Comparison of ENCODE assay signal across 8 cellular contexts in genomic region chr14:100417466-100417865, GRCh38. TPM values are rescaled to one million over a fixed set of nuclear protein-coding genes. Genes with fewer than 3 reads are reported as not detected.
A peak's percentile ranks its signal among the peaks of the same experiment; 100 is the strongest.
DNase-seq lines count a peak whose midpoint lies in the region; ATAC-seq, FAIRE-seq and TF ChIP-seq lines count a peak whose summit lies in the region.

No MANE protein-coding gene starts in this region.

- H3K4me3 ChIP-seq in AG04449 (ENCODE audit: low read depth, low read length) (no peak overlapping the region), astrocyte (ENCODE audit: insufficient read depth, low read depth, low read length) (no peak overlapping the region), hepatocyte (no peak overlapping the region)
- H3K4me3 ChIP-seq in CD4-positive, alpha-beta memory T cell (ENCODE audit: low read length in 2 of 2) = no peak overlapping the region

- no peak overlapping the region for H2AFZ ChIP-seq in astrocyte (ENCODE audit: low read depth, low read length)
- no peak overlapping the region for H2AFZ ChIP-seq in hepatocyte

- H3K27ac Mint-ChIP-seq in astrocyte (ENCODE audit: unreplicated experiment) = peak overlapping the region; percentile 64
- no peak overlapping the region for H3K27ac Mint-ChIP-seq in naive thymus-derived CD8-positive, alpha-beta T cell
- no peak overlapping the region for H3K27ac Mint-ChIP-seq in CD4-positive, alpha-beta memory T cell

- peaks cover 20% of the 10 kb centered on the region for H3K4me1 ChIP-seq in astrocyte (ENCODE audit: insufficient read depth, low read length)
- H3K4me1 ChIP-seq in hepatocyte (ENCODE audit: insufficient read depth) = peaks cover 10% of the 10 kb centered on the region
- no peaks in the 10 kb centered on the region for H3K4me1 ChIP-seq in CD4-positive, alpha-beta memory T cell (ENCODE audit: insufficient read depth, low read length)

- H3K27me3 Mint-ChIP-seq in astrocyte (ENCODE audit: low read depth, unreplicated experiment) = no peaks in the 10 kb centered on the region
- H3K27me3 Mint-ChIP-seq in naive thymus-derived CD8-positive, alpha-beta T cell = no peaks in the 10 kb centered on the region
- H3K27me3 Mint-ChIP-seq in CD4-positive, alpha-beta memory T cell = no peaks in the 10 kb centered on the region

- POLR2A ChIA-PET in AG04449 (lab: Yijun Ruan, JAX) = interaction anchor here (0.6 to 1.4 kb wide), 6 partner anchors 9 to 409 kb away, joined by 3 to 5 read pairs (median 4); partner anchors contain the start of gene MEG3
- POLR2A ChIA-PET in naive thymus-derived CD8-positive, alpha-beta T cell (lab: Charles Lee) = no interaction called here
- POLR2A ChIA-PET in CD4-positive, alpha-beta memory T cell (lab: Charles Lee; ENCODE audit: partially characterized antibody) = no interaction called here

- H3K9me3 ChIP-seq in astrocyte (ENCODE audit: insufficient read depth, low read depth, low read length) = no peaks in the 10 kb centered on the region
- no peaks in the 10 kb centered on the region for H3K9me3 ChIP-seq in hepatocyte (ENCODE audit: low read depth)
- H3K9me3 ChIP-seq in CD4-positive, alpha-beta memory T cell (ENCODE audit: control insufficient read depth in 1 of 2, low read length in 2 of 2) = no peaks in the 10 kb centered on the region

- H3K36me3 Mint-ChIP-seq in astrocyte (ENCODE audit: low read depth, unreplicated experiment) = peaks cover 2% of the 10 kb centered on the region
- H3K36me3 Mint-ChIP-seq in naive thymus-derived CD8-positive, alpha-beta T cell = peaks cover 0 to 2% (median 0%) of the 10 kb centered on the region in 3 donors
- H3K36me3 Mint-ChIP-seq in CD4-positive, alpha-beta memory T cell = peaks cover 0 to 4% of the 10 kb centered on the region in 2 donors

- no peak overlapping the region for H3K4me3 Mint-ChIP-seq in astrocyte (ENCODE audit: unreplicated experiment)
- no peak overlapping the region for H3K4me3 Mint-ChIP-seq in naive thymus-derived CD8-positive, alpha-beta T cell
- H3K4me3 Mint-ChIP-seq in CD4-positive, alpha-beta memory T cell = no peak overlapping the region

- no peaks in the 10 kb centered on the region for H3K9me2 ChIP-seq in hepatocyte (replicated peaks; ENCODE audit: insufficient read depth)

- peak overlapping the region; percentile 61 for H3K9ac ChIP-seq in astrocyte (ENCODE audit: low read length)

- peak overlapping the region; percentile 69 for H3K27ac ChIP-seq in astrocyte (ENCODE audit: low read depth, low read length)
- peak overlapping the region; percentile 60 for H3K27ac ChIP-seq in hepatocyte
- no peak overlapping the region for H3K27ac ChIP-seq in CD4-positive, alpha-beta memory T cell (ENCODE audit: low read depth, low read length)

- H3K27me3 ChIP-seq in astrocyte (ENCODE audit: insufficient read depth, low read length) (no peaks in the 10 kb centered on the region), hepatocyte (no peaks in the 10 kb centered on the region)
- no peaks in the 10 kb centered on the region for H3K27me3 ChIP-seq in CD4-positive, alpha-beta memory T cell (ENCODE audit: insufficient read depth, low read length)

- H3K79me2 ChIP-seq in astrocyte (ENCODE audit: insufficient read depth, low read length) (peaks cover 5% of the 10 kb centered on the region), hepatocyte (peaks cover 40% of the 10 kb centered on the region)

- H3K36me3 ChIP-seq in astrocyte (ENCODE audit: insufficient read depth, low read length) (no peaks in the 10 kb centered on the region), hepatocyte (replicated peaks; ENCODE audit: insufficient read depth, low read depth) (no peaks in the 10 kb centered on the region)
- H3K36me3 ChIP-seq in CD4-positive, alpha-beta memory T cell (ENCODE audit: insufficient read depth, low read length) = no peaks in the 10 kb centered on the region

- H3K9me3 Mint-ChIP-seq in astrocyte (ENCODE audit: unreplicated experiment) = no peaks in the 10 kb centered on the region
- H3K9me3 Mint-ChIP-seq in naive thymus-derived CD8-positive, alpha-beta T cell = peaks cover 0 to 3% (median 0%) of the 10 kb centered on the region in 9 donors
- H3K9me3 Mint-ChIP-seq in CD4-positive, alpha-beta memory T cell = no peaks in the 10 kb centered on the region

- peak; percentile 77 for DNase-seq in AG04449 (ENCODE audit: low read depth, low spot score)
- peak; percentile 72 for DNase-seq in LoVo (ENCODE audit: low spot score)
- DNase-seq in astrocyte (ENCODE audit: low read depth) = peak; percentile 93
- DNase-seq in hepatocyte (ENCODE audit: low spot score) = peak; percentile 88
- peak; percentile 61 for DNase-seq in sciatic nerve (ENCODE audit: low spot score)
- no peak for DNase-seq in naive thymus-derived CD8-positive, alpha-beta T cell
- DNase-seq in CD4-positive, alpha-beta memory T cell = no peak

- H4K20me1 ChIP-seq in astrocyte (ENCODE audit: insufficient read depth, low read length) (peaks cover 6% of the 10 kb centered on the region), hepatocyte (ENCODE audit: insufficient read depth, poor library complexity, severe bottlenecking) (no peaks in the 10 kb centered on the region)

- 46% methylated on average over 7 of the region's 7 CpGs for WGBS in hepatocyte (ENCODE audit: low lambda C conversion rate, missing lambda C conversion rate)

- CTCF ChIA-PET in AG04449 (lab: Yijun Ruan, JAX) = interaction anchor here (0.6 to 10.1 kb wide), 43 partner anchors 9 to 1212 kb away, joined by 3 to 145 read pairs (median 4); no protein-coding TSS in a partner anchor
- CTCF ChIA-PET in CD4-positive, alpha-beta memory T cell (lab: Charles Lee; ENCODE audit: partially characterized antibody) = interaction anchor here (1.0 kb wide), 1 partner anchor 228 kb away, joined by 3 read pairs; no protein-coding TSS in a partner anchor

- H3K4me2 ChIP-seq in astrocyte (ENCODE audit: low read length) (peak overlapping the region; percentile 60), hepatocyte (no peak overlapping the region)

- TF ChIP-seq CTCF in AG04449 (IDR thresholded peaks at IDR 0.05; ENCODE audit: insufficient read depth, low read length, missing control alignments) (peak; percentile 94), astrocyte (IDR thresholded peaks at IDR 0.05; ENCODE audit: insufficient read depth, low read depth, low read length) (peak; percentile 95), hepatocyte (IDR thresholded peaks at IDR 0.05; ENCODE audit: poor library complexity) (peak; percentile 65)

- ATAC-seq in sciatic nerve (peak; percentile 89), HG03135 (IDR thresholded peaks at IDR 0.05; ENCODE audit: unreplicated experiment) (no peak)
- ATAC-seq in naive thymus-derived CD8-positive, alpha-beta T cell = no peak

- H3K4me1 Mint-ChIP-seq in astrocyte (ENCODE audit: low read depth, unreplicated experiment) = peaks cover 20% of the 10 kb centered on the region
- H3K4me1 Mint-ChIP-seq in naive thymus-derived CD8-positive, alpha-beta T cell = peaks cover 2 to 21% (median 5%) of the 10 kb centered on the region in 4 donors
- H3K4me1 Mint-ChIP-seq in CD4-positive, alpha-beta memory T cell = peaks cover 0 to 6% (median 3%) of the 10 kb centered on the region in 4 donors

- intact Hi-C loops in sciatic nerve (cut with DNase I) = no loop called here
- intact Hi-C loops in CD4-positive, alpha-beta memory T cell (cut with micrococcal nuclease) = no loop called here

- FAIRE-seq in astrocyte (lab: Jason Lieb, UNC) = peak; percentile 79

RNA-seq across cellular contexts. Expression of gene WDR25, which starts 41.2 kb away (rescaled TPM):
- total RNA-seq in astrocyte (12.3 and 13.1 TPM in 2 replicates), hepatocyte (14.1 and 18.7 TPM in 2 replicates), sciatic nerve (8.3 TPM)
- polyA plus RNA-seq in hepatocyte = 19.7 and 22.8 TPM in 2 replicates
- 1 to 10 TPM; 6.2 to 6.6 TPM for total RNA-seq in naive thymus-derived CD8-positive, alpha-beta T cell
- 10 to 100 TPM in 2 of 3 donors, 1 to 10 TPM in 1; 8.3 to 11.9 (median 10.7) TPM for polyA plus RNA-seq in naive thymus-derived CD8-positive, alpha-beta T cell
- total RNA-seq in CD4-positive, alpha-beta memory T cell = 1 to 10 TPM; 5.7 to 6.5 TPM
- polyA plus RNA-seq in CD4-positive, alpha-beta memory T cell = 10 to 100 TPM in 1 of 2 donors, 1 to 10 TPM in 1; 9.2 to 14.4 TPM

Comparison
In these comparisons a context has a peak if more than half of its experiments do, and no peak if none do; other contexts are left out.
1. DNase-seq: peak in AG04449 (single experiment), LoVo (single experiment), astrocyte (single experiment), hepatocyte (single experiment) and sciatic nerve (single experiment); none in naive thymus-derived CD8-positive, alpha-beta T cell (0 of 10) and CD4-positive, alpha-beta memory T cell (0 of 5).
2. Peak in every context shown above with its lines, with median percentiles within 50 percentile points of each other: CTCF ChIP-seq.